In genomic region chr11:62671272-62671603, GRCh38 we compare ENCODE assay signal across 6 cellular contexts. TPM values are rescaled to one million over a fixed set of nuclear protein-coding genes. Genes with fewer than 3 reads are reported as not detected.
DNase-seq lines count a peak whose midpoint lies in the region; ATAC-seq and TF ChIP-seq lines count a peak whose summit lies in the region.

No MANE protein-coding gene starts in this region.

- in situ Hi-C loops in ACHN (cut with HindIII; ENCODE audit: low pct_ligation_motif_present, low pct_unique_long_range_greater_than_20kb, low sequenced_read_pairs): loop anchor here (5.0 kb wide), 1 partner anchor 41 kb away; no protein-coding TSS in a partner anchor
- in situ Hi-C loops in astrocyte of the spinal cord (cut with HindIII; ENCODE audit: low sequenced_read_pairs): no loop called here

- H3K4me3 Mint-ChIP-seq in natural killer cell: peak overlapping the region; percentile 99

- peak overlapping the region; percentile 92 to 97 for H3K27ac Mint-ChIP-seq in natural killer cell

- peak; percentile 24 for DNase-seq in ACHN
- no peak for DNase-seq in astrocyte of the spinal cord (ENCODE audit: low read depth, low spot score)
- DNase-seq in natural killer cell: no peak
- DNase-seq in RPMI8226: no peak
- no peak for DNase-seq in NCI-H1930 (lab: John Stamatoyannopoulos, UW)

- no peaks in the 10 kb centered on the region for H3K36me3 Mint-ChIP-seq in natural killer cell

- H3K27me3 Mint-ChIP-seq in natural killer cell (ENCODE audit: low read depth in 2 of 2): no peaks in the 10 kb centered on the region

- H3K9me3 Mint-ChIP-seq in natural killer cell: no peaks in the 10 kb centered on the region

- ATAC-seq in HG03039 (IDR thresholded peaks at IDR 0.05; ENCODE audit: unreplicated experiment) (peak; percentile 12), natural killer cell (peak; percentile 16 to 35 (median 29))

- peaks cover 25 to 40% of the 10 kb centered on the region in 2 donors for H3K4me1 Mint-ChIP-seq in natural killer cell

- no peak for TF ChIP-seq CTCF in astrocyte of the spinal cord (IDR thresholded peaks at IDR 0.05; ENCODE audit: low read depth, low read length)
- no peak for TF ChIP-seq CTCF in natural killer cell (IDR thresholded peaks at IDR 0.05)

- peak overlapping the region; percentile 82 for H3K4me3 ChIP-seq in astrocyte of the spinal cord (ENCODE audit: low read depth, low read length)

- intact Hi-C loops in natural killer cell (cut with micrococcal nuclease): loop anchor here (5.0 kb wide), 1 partner anchor 36 kb away; the partner anchor contains the start of genes BSCL2 and GNG3

RNA-seq across cellular contexts. Expression of gene UQCC3, which starts 0.2 kb away (rescaled TPM):
- total RNA-seq in natural killer cell: 1 to 10 TPM; 3.9 to 5.2 (median 4.0) TPM

RNA-seq across cellular contexts. Expression of gene LBHD1, which starts 0.8 kb away (rescaled TPM):
- 10 to 100 TPM; 17.4 to 29.1 (median 20.4) TPM for total RNA-seq in natural killer cell

RNA-seq across cellular contexts. Expression of gene CSKMT, which starts 6.1 kb away (rescaled TPM):
- 10 to 100 TPM; 12.0 to 21.5 (median 13.7) TPM for total RNA-seq in natural killer cell

RNA-seq across cellular contexts. Expression of gene C11orf98, which starts 6.2 kb away (rescaled TPM):
- 10 to 100 TPM; 36.5 to 57.9 (median 39.1) TPM for total RNA-seq in natural killer cell

RNA-seq across cellular contexts. Expression of gene UBXN1, which starts 7.6 kb away (rescaled TPM):
- 100 to 1,000 TPM; 179 to 238 (median 238) TPM for total RNA-seq in natural killer cell
